In the genomic region with DNA sequence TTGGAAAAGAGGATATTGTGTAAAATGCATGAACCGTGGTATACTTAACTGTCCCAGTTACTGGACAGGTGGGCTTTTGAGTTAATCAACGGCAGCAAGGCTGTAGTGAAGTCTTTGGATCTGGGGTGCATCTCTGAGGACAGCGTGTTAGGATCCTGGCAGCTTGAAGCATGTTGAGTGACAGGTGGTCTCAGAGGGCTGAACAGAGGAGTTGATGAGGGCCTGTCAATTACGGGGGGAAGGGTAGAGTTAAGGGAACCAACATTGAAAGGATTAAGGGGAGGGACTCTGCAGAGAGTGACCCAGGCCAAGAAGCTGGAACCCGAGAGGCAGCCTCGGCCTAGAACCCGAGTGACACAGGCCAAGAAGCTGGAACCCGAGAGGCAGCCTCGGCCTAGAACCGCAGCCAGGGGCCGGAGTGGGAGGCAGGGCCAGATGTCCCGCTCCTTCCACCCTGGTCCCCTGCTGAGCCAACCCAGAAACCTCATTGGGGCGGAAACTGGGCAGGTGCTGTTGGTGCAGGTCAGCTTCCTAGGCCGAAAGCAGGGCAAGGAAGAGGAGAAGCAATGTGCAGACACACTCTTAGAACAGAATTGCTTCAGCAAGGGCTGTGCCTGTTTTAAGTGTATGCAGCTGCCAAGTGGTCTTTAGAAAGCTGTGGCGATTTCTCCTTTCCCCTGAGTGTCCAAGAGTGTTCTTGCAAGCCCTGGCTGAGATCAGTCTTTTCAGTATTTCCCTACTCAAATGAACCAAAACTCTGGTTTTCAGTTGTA, we compare ENCODE assay signal across 23 cellular contexts.
A peak's percentile ranks its signal among the peaks of the same experiment; 100 is the strongest.
DNase-seq lines count a peak whose midpoint lies in the region; ATAC-seq, FAIRE-seq and TF ChIP-seq lines count a peak whose summit lies in the region.
"Had no signal": no experiment of that assay in that cellular context is flagged by ENCODE, and none has a peak within 500 bp of the region (broad histone marks: within the 10 kb centered on the region; RNA-seq: fewer than 3 reads in every experiment).

No MANE protein-coding gene starts in this region.

- H3K36me3 ChIP-seq in BLaER1 treated with 17β-estradiol and CSF1 and Interleukin-3, amounts not matched to agents 10 nM and 100 nM: peaks cover 0 to 55% (median 35%) of the 10 kb centered on the region in 11 experiments; a peak in 16 of 22 replicates
- H3K36me3 ChIP-seq in K562 (ENCODE audit: control insufficient read depth, insufficient read depth, low read length): no peaks in the 10 kb centered on the region
- no peaks in the 10 kb centered on the region for H3K36me3 ChIP-seq in suprapubic skin
- H3K36me3 ChIP-seq: uterus had no signal

- peaks cover 0 to 11% of the 10 kb centered on the region in 2 donors for H3K27me3 Mint-ChIP-seq in natural killer cell treated with Interleukin-12 subunit alpha and Interleukin-12 subunit beta and Interleukin-15 and Interleukin-18, amount 100 ng/mL, for 72 hours

- H3K9me1 ChIP-seq in K562 (ENCODE audit: control insufficient read depth, insufficient read depth, low read length): peaks cover 3% of the 10 kb centered on the region

- H3K9ac ChIP-seq in BLaER1 treated with 17β-estradiol and CSF1 and Interleukin-3, amounts not matched to agents 10 nM and 100 nM: peak overlapping the region in 8 of 11 experiments; percentile 34 to 77 (median 54); a peak in 13 of 22 replicates
- no peak overlapping the region for H3K9ac ChIP-seq in K562 (ENCODE audit: insufficient read depth in 1 of 2, low read depth in 2 of 2, low read length in 2 of 2)

- peak overlapping the region in 10 of 11 experiments; percentile 75 to 96 (median 87); a peak in 21 of 22 replicates for H3K4me2 ChIP-seq in BLaER1 treated with 17β-estradiol and CSF1 and Interleukin-3, amounts not matched to agents 10 nM and 100 nM
- H3K4me2 ChIP-seq in K562 (ENCODE audit: insufficient read depth, low read length): no peak overlapping the region
- H3K4me2 ChIP-seq: PC-9 had no signal

- POLR2A ChIA-PET in HEK293T (lab: Yijun Ruan, JAX) (interaction anchor here (1.5 kb wide), 1 partner anchor 25 kb away, joined by 4 read pairs; no protein-coding TSS in a partner anchor), K562 (lab: Yijun Ruan, JAX) (interaction anchor here (0.9 kb wide), 1 partner anchor 86 kb away, joined by 3 read pairs; no protein-coding TSS in a partner anchor)

- no peak overlapping the region for H2AFZ ChIP-seq in K562 (ENCODE audit: low read depth, low read length)
- H2AFZ ChIP-seq: PC-9 had no signal

- H3K27ac ChIP-seq in BLaER1 treated with 17β-estradiol and CSF1 and Interleukin-3, amounts not matched to agents 10 nM and 100 nM: peak overlapping the region in 9 of 11 experiments; percentile 60 to 80 (median 74); a peak in 17 of 22 replicates
- no peak overlapping the region for H3K27ac ChIP-seq in K562 (ENCODE audit: extremely low read depth, low read depth, low read length)
- no peak overlapping the region for H3K27ac ChIP-seq in suprapubic skin
- H3K27ac ChIP-seq: PC-9 had no signal

- in situ Hi-C loops in K562 (cut with MboI): loop anchor here (5.0 kb wide), 1 partner anchor 174 kb away; no protein-coding TSS in a partner anchor

- TF ChIP-seq RAD21 in K562 (CRISPR knock-in tag; conservative IDR thresholded peaks at IDR 0.05 in 1 of 2, IDR thresholded peaks at IDR 0.05 in 1 of 2): no peak

- 72% methylated on average over 10 of the region's 15 CpGs for WGBS in K562 (ENCODE audit: insufficient coverage, low coverage, missing lambda C conversion rate)
- WGBS in suprapubic skin: 89% methylated on average over 15 of the region's 15 CpGs

- CTCF ChIA-PET in HEK293T (lab: Yijun Ruan, JAX) (interaction anchor here (1.4 to 3.0 kb wide), 2 partner anchors 168 to 173 kb away, joined by 3 to 60 read pairs; no protein-coding TSS in a partner anchor), K562 (lab: Yijun Ruan, JAX; ENCODE audit: low intra/inter-chr PET ratio) (no interaction called here)

- intact Hi-C loops in K562 (cut with micrococcal nuclease): loop anchor here (2.0 kb wide), 1 partner anchor 19 kb away; no protein-coding TSS in a partner anchor

- no peak for DNase-seq in HEK293T (ENCODE audit: extremely low spot score)
- no peak for DNase-seq in K562 (ENCODE audit: extremely low read depth in 1 of 4, low spot score in 3 of 4)
- peak; percentile 47 for DNase-seq in natural killer cell treated with Interleukin-12 subunit alpha and Interleukin-12 subunit beta and Interleukin-15 and Interleukin-18, amount 100 ng/mL, for 72 hours (ENCODE audit: low spot score)
- no peak for DNase-seq in suprapubic skin (ENCODE audit: low spot score in 2 of 2)
- no peak for DNase-seq in SKM-1 treated with dmso at 0.1 percent for 144 hours (lab: John Stamatoyannopoulos, UW; ENCODE audit: unreplicated experiment)
- DNase-seq in effector CD4-positive, alpha-beta T cell: no peak
- DNase-seq: activated CD4-positive, alpha-beta T cell treated with anti-CD3 and anti-CD28 coated beads for 4 hours; activated effector memory CD4-positive, alpha-beta T cell treated with anti-CD3 and anti-CD28 coated beads, Interleukin-2, amount 50 U/mL, for 16 hours; Calu3; HFFc6; left colon; NCI-H2171 treated with DMSO at 0.1 percent for 48 hours; NCI-H748 treated with DMSO at 0.1 percent for 48 hours; PC-9; retina; stimulated activated CD4-positive, alpha-beta T cell treated with anti-CD3 and anti-CD28 coated beads, Interleukin-15, amount 100 ng/mL, for 24 hours; stimulated activated naive CD4-positive, alpha-beta T cell; uterus had no signal

- no peak for ATAC-seq in K562
- ATAC-seq in natural killer cell treated with Interleukin-12 subunit alpha and Interleukin-12 subunit beta and Interleukin-15 and Interleukin-18, amount 100 ng/mL, for 72 hours: no peak
- no peak for ATAC-seq in GM21576 (IDR thresholded peaks at IDR 0.05; ENCODE audit: unreplicated experiment)
- ATAC-seq: left colon had no signal

- TF ChIP-seq POLR2A in K562 (conservative IDR thresholded peaks at IDR 0.05) (no peak), suprapubic skin (IDR thresholded peaks at IDR 0.05) (no peak)

- H3K4me1 ChIP-seq in BLaER1 treated with 17β-estradiol and CSF1 and Interleukin-3, amounts not matched to agents 10 nM and 100 nM: peaks cover 27 to 76% (median 61%) of the 10 kb centered on the region in 10 experiments
- H3K4me1 ChIP-seq in K562 (replicated peaks in 1 of 2; ENCODE audit: control insufficient read depth in 2 of 2, insufficient read depth in 2 of 2, low read length in 2 of 2): peaks cover 3 to 16% of the 10 kb centered on the region in 2 experiments; a peak in 3 of 5 replicates
- peaks cover 29% of the 10 kb centered on the region for H3K4me1 ChIP-seq in suprapubic skin

- no peak overlapping the region for H3K27ac Mint-ChIP-seq in natural killer cell treated with Interleukin-12 subunit alpha and Interleukin-12 subunit beta and Interleukin-15 and Interleukin-18, amount 100 ng/mL, for 72 hours

- H3K4me3 ChIP-seq in BLaER1 treated with 17β-estradiol and CSF1 and Interleukin-3, amounts not matched to agents 10 nM and 100 nM: no peak overlapping the region
- H3K4me3 ChIP-seq in K562 (no peak overlapping the region), suprapubic skin (no peak overlapping the region)
- H3K4me3 ChIP-seq: PC-9, uterus had no signal

- TF ChIP-seq CTCF in K562 (IDR thresholded peaks at IDR 0.05 in 2 of 3, conservative IDR thresholded peaks at IDR 0.05 in 1 of 3; ENCODE audit: insufficient read depth in 2 of 3, low read depth in 1 of 3, low read length in 3 of 3): no peak
- no peak for TF ChIP-seq CTCF in suprapubic skin (IDR thresholded peaks at IDR 0.05)

- peaks cover 0 to 52% (median under 1%) of the 10 kb centered on the region in 11 experiments; a peak in 9 of 22 replicates for H4K20me1 ChIP-seq in BLaER1 treated with 17β-estradiol and CSF1 and Interleukin-3, amounts not matched to agents 10 nM and 100 nM
- no peaks in the 10 kb centered on the region for H4K20me1 ChIP-seq in K562 (replicated peaks; ENCODE audit: control insufficient read depth, insufficient read depth, low read length)

- H3K4me3 Mint-ChIP-seq in natural killer cell treated with Interleukin-12 subunit alpha and Interleukin-12 subunit beta and Interleukin-15 and Interleukin-18, amount 100 ng/mL, for 72 hours: no peak overlapping the region

- FAIRE-seq in K562 (lab: Jason Lieb, UNC): no peak
- FAIRE-seq: astrocyte, G401.6, TTC549 had no signal

- H3K79me2 ChIP-seq in K562 (ENCODE audit: control insufficient read depth, insufficient read depth, low read length): no peaks in the 10 kb centered on the region

- peaks cover 41 to 49% of the 10 kb centered on the region in 2 donors for H3K4me1 Mint-ChIP-seq in natural killer cell treated with Interleukin-12 subunit alpha and Interleukin-12 subunit beta and Interleukin-15 and Interleukin-18, amount 100 ng/mL, for 72 hours (ENCODE audit: low read depth in 2 of 2)

- no peaks in the 10 kb centered on the region for H3K27me3 ChIP-seq in BLaER1 treated with 17β-estradiol and CSF1 and Interleukin-3, amounts not matched to agents 10 nM and 100 nM
- H3K27me3 ChIP-seq in K562 (ENCODE audit: control insufficient read depth in 2 of 2, insufficient read depth in 2 of 2, low read length in 2 of 2): peaks cover 13 to 32% of the 10 kb centered on the region in 2 experiments
- no peaks in the 10 kb centered on the region for H3K27me3 ChIP-seq in suprapubic skin
- H3K27me3 ChIP-seq: uterus had no signal

- peaks cover 7% of the 10 kb centered on the region for H3K36me3 Mint-ChIP-seq in natural killer cell treated with Interleukin-12 subunit alpha and Interleukin-12 subunit beta and Interleukin-15 and Interleukin-18, amount 100 ng/mL, for 72 hours

- H3K9me3 ChIP-seq in BLaER1 treated with 17β-estradiol and CSF1 and Interleukin-3, amounts not matched to agents 10 nM and 100 nM (replicated peaks in 1 of 11): peaks cover 0 to 9% (median 7%) of the 10 kb centered on the region in 11 experiments; a peak in 17 of 22 replicates
- H3K9me3 ChIP-seq in K562 (replicated peaks; ENCODE audit: control insufficient read depth, insufficient read depth, low read depth, low read length) (no peaks in the 10 kb centered on the region), suprapubic skin (no peaks in the 10 kb centered on the region)
- H3K9me3 ChIP-seq: uterus had no signal

- BruUV-seq in K562 (replicated peaks; lab: Mats Ljungman, UMichigan): no TSS peak

- peaks cover 4% of the 10 kb centered on the region for H3K9me3 Mint-ChIP-seq in natural killer cell treated with Interleukin-12 subunit alpha and Interleukin-12 subunit beta and Interleukin-15 and Interleukin-18, amount 100 ng/mL, for 72 hours

- TF ChIP-seq EP300 in K562 (IDR thresholded peaks at IDR 0.05; ENCODE audit: low read length) (no peak), suprapubic skin (IDR thresholded peaks at IDR 0.05) (no peak)

TF ChIP-seq in HEK293T, 16 proteins besides CTCF, POLR2A, EP300 and RAD21 (continues in another document):
- TF ChIP-seq TARDBP (IDR thresholded peaks at IDR 0.05) (no peak), ELF4 (IDR thresholded peaks at IDR 0.05) (no peak)

Comparison
In these comparisons a context has a peak if more than half of its experiments do, and no peak if none do; other contexts are left out.
1. H3K27ac ChIP-seq: peak in BLaER1 treated with 17β-estradiol and CSF1 and Interleukin-3, amounts not matched to agents 10 nM and 100 nM (9 of 11); none in K562 (single experiment) and suprapubic skin (single experiment).
2. H3K9ac ChIP-seq: peak in BLaER1 treated with 17β-estradiol and CSF1 and Interleukin-3, amounts not matched to agents 10 nM and 100 nM (8 of 11); none in K562 (0 of 2).